ENCODE assay signal across 17 cellular contexts in the genomic region with DNA sequence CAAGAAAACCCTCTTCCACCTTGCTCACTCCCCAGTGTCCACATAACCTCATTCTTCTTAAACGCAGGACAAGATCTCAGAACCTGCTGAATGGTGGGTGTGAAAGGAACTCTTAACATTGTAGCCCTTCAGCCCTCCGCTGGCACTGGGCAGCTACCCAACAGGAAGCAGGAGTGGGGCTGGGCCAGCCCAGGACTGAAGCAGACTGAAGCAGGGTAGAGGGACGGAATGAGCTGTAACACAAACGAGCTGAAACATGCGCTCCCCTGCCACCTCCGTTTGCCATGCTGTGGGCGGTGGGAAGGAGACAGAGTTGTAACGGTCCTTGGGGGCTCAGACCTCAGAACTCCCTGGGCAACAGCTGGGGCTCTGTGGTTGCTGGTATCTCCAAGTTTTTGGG. TPM values are rescaled to one million over a fixed set of nuclear protein-coding genes. Genes with fewer than 3 reads are reported as not detected.
DNase-seq lines count a peak whose midpoint lies in the region; ATAC-seq, FAIRE-seq and TF ChIP-seq lines count a peak whose summit lies in the region.
"Had no signal": no experiment of that assay in that cellular context is flagged by ENCODE, and none has a peak within 500 bp of the region (broad histone marks: within the 10 kb centered on the region; RNA-seq: fewer than 3 reads in every experiment).

No MANE protein-coding gene starts in this region.

- H3K27ac ChIP-seq in left lung: peak overlapping the region in 1 of 2 donors; percentile 60
- H3K27ac ChIP-seq: body of pancreas, vagina, WERI-Rb-1 had no signal

- H3K4me3 Mint-ChIP-seq in activated T-cell treated with anti-CD3 and anti-CD28 coated beads, Interleukin-2, amount 50 U/mL, for 72 hours: peak overlapping the region; percentile 20 to 26
- no peak overlapping the region for H3K4me3 Mint-ChIP-seq in activated T-cell treated with anti-CD3 and anti-CD28 coated beads, Interleukin-2, amount 50 U/mL, for 4 hours
- H3K4me3 Mint-ChIP-seq in activated naive CD8-positive, alpha-beta T cell treated with anti-CD3 and anti-CD28 coated beads for 36 hours: no peak overlapping the region
- peak overlapping the region in 1 of 2 donors; percentile 6 for H3K4me3 Mint-ChIP-seq in stimulated activated naive B cell treated with anti-CD40 and anti-IgM and Interleukin-4, amounts not matched to agents 10 μg/mL and 1 μg/mL and 100 μg/mL, for 72 hours

- peaks cover 0 to 2% of the 10 kb centered on the region in 2 donors for H3K9me3 Mint-ChIP-seq in activated T-cell treated with anti-CD3 and anti-CD28 coated beads, Interleukin-2, amount 50 U/mL, for 72 hours
- H3K9me3 Mint-ChIP-seq in activated T-cell treated with anti-CD3 and anti-CD28 coated beads, Interleukin-2, amount 50 U/mL, for 4 hours: no peaks in the 10 kb centered on the region
- H3K9me3 Mint-ChIP-seq in activated naive CD8-positive, alpha-beta T cell treated with anti-CD3 and anti-CD28 coated beads for 36 hours: peaks cover 4% of the 10 kb centered on the region
- peaks cover 9 to 10% of the 10 kb centered on the region in 2 donors for H3K9me3 Mint-ChIP-seq in stimulated activated naive B cell treated with anti-CD40 and anti-IgM and Interleukin-4, amounts not matched to agents 10 μg/mL and 1 μg/mL and 100 μg/mL, for 72 hours

- no peaks in the 10 kb centered on the region for H3K27me3 Mint-ChIP-seq in activated T-cell treated with anti-CD3 and anti-CD28 coated beads, Interleukin-2, amount 50 U/mL, for 72 hours (ENCODE audit: low read depth)
- H3K27me3 Mint-ChIP-seq in activated T-cell treated with anti-CD3 and anti-CD28 coated beads, Interleukin-2, amount 50 U/mL, for 4 hours (ENCODE audit: low read depth): no peaks in the 10 kb centered on the region
- H3K27me3 Mint-ChIP-seq in activated naive CD8-positive, alpha-beta T cell treated with anti-CD3 and anti-CD28 coated beads for 36 hours: no peaks in the 10 kb centered on the region
- no peaks in the 10 kb centered on the region for H3K27me3 Mint-ChIP-seq in stimulated activated naive B cell treated with anti-CD40 and anti-IgM and Interleukin-4, amounts not matched to agents 10 μg/mL and 1 μg/mL and 100 μg/mL, for 72 hours

- peaks cover 9 to 22% of the 10 kb centered on the region in 2 donors for H3K36me3 Mint-ChIP-seq in activated T-cell treated with anti-CD3 and anti-CD28 coated beads, Interleukin-2, amount 50 U/mL, for 72 hours (ENCODE audit: insufficient read depth in 2 of 2)
- H3K36me3 Mint-ChIP-seq in activated T-cell treated with anti-CD3 and anti-CD28 coated beads, Interleukin-2, amount 50 U/mL, for 4 hours (ENCODE audit: insufficient read depth): peaks cover 32% of the 10 kb centered on the region
- H3K36me3 Mint-ChIP-seq in activated naive CD8-positive, alpha-beta T cell treated with anti-CD3 and anti-CD28 coated beads for 36 hours: peaks cover 63% of the 10 kb centered on the region
- H3K36me3 Mint-ChIP-seq in stimulated activated naive B cell treated with anti-CD40 and anti-IgM and Interleukin-4, amounts not matched to agents 10 μg/mL and 1 μg/mL and 100 μg/mL, for 72 hours: peaks cover 31 to 48% of the 10 kb centered on the region in 2 donors

- H3K36me3 ChIP-seq in left lung: peaks cover 0 to 31% of the 10 kb centered on the region in 2 donors

- no peak for FAIRE-seq in RCC 7860 (lab: Jason Lieb, UNC)

- ATAC-seq in activated T-cell treated with anti-CD3 and anti-CD28 coated beads, Interleukin-2, amount 50 U/mL, for 72 hours (replicated peaks in 1 of 2): no peak
- no peak for ATAC-seq in activated T-cell treated with anti-CD3 and anti-CD28 coated beads, Interleukin-2, amount 50 U/mL, for 4 hours
- ATAC-seq in left lung: peak; percentile 86
- no peak for ATAC-seq in stimulated activated naive B cell treated with anti-CD40 and anti-IgM and Interleukin-4, amounts not matched to agents 10 μg/mL and 1 μg/mL and 100 μg/mL, for 72 hours (replicated peaks)
- ATAC-seq in HG03280 (IDR thresholded peaks at IDR 0.05; ENCODE audit: unreplicated experiment): no peak
- ATAC-seq: body of pancreas, left colon had no signal

- peaks cover 0 to 26% of the 10 kb centered on the region in 2 donors for H3K4me1 ChIP-seq in left lung

- no peak for TF ChIP-seq CTCF in left lung (IDR thresholded peaks at IDR 0.05)

- peak overlapping the region; percentile 11 for H3K27ac Mint-ChIP-seq in activated T-cell treated with anti-CD3 and anti-CD28 coated beads, Interleukin-2, amount 50 U/mL, for 72 hours
- peak overlapping the region; percentile 88 for H3K27ac Mint-ChIP-seq in activated naive CD8-positive, alpha-beta T cell treated with anti-CD3 and anti-CD28 coated beads for 36 hours
- H3K27ac Mint-ChIP-seq in stimulated activated naive B cell treated with anti-CD40 and anti-IgM and Interleukin-4, amounts not matched to agents 10 μg/mL and 1 μg/mL and 100 μg/mL, for 72 hours: peak overlapping the region; percentile 76

- no peaks in the 10 kb centered on the region for H3K27me3 ChIP-seq in left lung
- H3K27me3 ChIP-seq: body of pancreas, heart right ventricle, vagina had no signal

- H3K9me3 ChIP-seq in left lung: no peaks in the 10 kb centered on the region
- H3K9me3 ChIP-seq: body of pancreas, vagina had no signal

- peaks cover 67% of the 10 kb centered on the region for H3K4me1 Mint-ChIP-seq in activated T-cell treated with anti-CD3 and anti-CD28 coated beads, Interleukin-2, amount 50 U/mL, for 72 hours (ENCODE audit: low read depth)
- H3K4me1 Mint-ChIP-seq in activated T-cell treated with anti-CD3 and anti-CD28 coated beads, Interleukin-2, amount 50 U/mL, for 4 hours (ENCODE audit: low read depth): peaks cover 72% of the 10 kb centered on the region
- peaks cover 69% of the 10 kb centered on the region for H3K4me1 Mint-ChIP-seq in activated naive CD8-positive, alpha-beta T cell treated with anti-CD3 and anti-CD28 coated beads for 36 hours
- peaks cover 31 to 48% of the 10 kb centered on the region in 2 donors for H3K4me1 Mint-ChIP-seq in stimulated activated naive B cell treated with anti-CD40 and anti-IgM and Interleukin-4, amounts not matched to agents 10 μg/mL and 1 μg/mL and 100 μg/mL, for 72 hours

- intact Hi-C loops in left lung (cut with DNase I): no loop called here

- no peak overlapping the region for H3K4me3 ChIP-seq in left lung
- H3K4me3 ChIP-seq: body of pancreas, heart right ventricle, vagina had no signal

- DNase-seq in activated T-cell treated with anti-CD3 and anti-CD28 coated beads, Interleukin-2, amount 50 U/mL, for 72 hours: no peak
- DNase-seq in activated T-cell treated with anti-CD3 and anti-CD28 coated beads, Interleukin-2, amount 50 U/mL, for 4 hours: no peak
- no peak for DNase-seq in activated naive CD8-positive, alpha-beta T cell treated with anti-CD3 and anti-CD28 coated beads for 36 hours
- DNase-seq in left lung (peak; percentile 46 to 75), RCC 7860 (ENCODE audit: low spot score) (no peak)
- DNase-seq in stimulated activated naive B cell treated with anti-CD40 and anti-IgM and Interleukin-4, amounts not matched to agents 10 μg/mL and 1 μg/mL and 100 μg/mL, for 72 hours: no peak
- DNase-seq in NK-92 treated with Interleukin-12 subunit alpha and Interleukin-12 subunit beta, amount 100 ng/mL, for 24 hours (lab: John Stamatoyannopoulos, UW): no peak
- DNase-seq: activated T-cell treated with anti-CD3 and anti-CD28 coated beads, Interleukin-2, amount 50 U/mL, for 1 hour; body of pancreas; heart right ventricle; left colon; NCI-H187 treated with DMSO at 0.1 percent for 48 hours; SHP77; stimulated activated CD4-positive, alpha-beta T cell treated with anti-CD3 and anti-CD28 coated beads, Interleukin-15, amount 100 ng/mL, for 24 hours; WERI-Rb-1 had no signal

RNA-seq across cellular contexts. Expression of gene NPAT, which starts 23.6 kb away (rescaled TPM):
- total RNA-seq in activated T-cell treated with anti-CD3 and anti-CD28 coated beads, Interleukin-2, amount 50 U/mL, for 72 hours: 10 to 100 TPM; 22.8 to 24.8 TPM
- total RNA-seq in activated T-cell treated with anti-CD3 and anti-CD28 coated beads, Interleukin-2, amount 50 U/mL, for 4 hours: 10 to 100 TPM; 23.2 to 24.7 (median 24.4) TPM
- total RNA-seq in activated naive CD8-positive, alpha-beta T cell treated with anti-CD3 and anti-CD28 coated beads for 36 hours: 10 to 100 TPM; 40.4 to 42.5 TPM
- total RNA-seq in left lung: 10 to 100 TPM; 13.6 to 14.2 TPM

RNA-seq across cellular contexts. Expression of gene ATM, which starts 24.0 kb away (rescaled TPM):
- 10 to 100 TPM; 45.7 to 55.0 TPM for total RNA-seq in activated T-cell treated with anti-CD3 and anti-CD28 coated beads, Interleukin-2, amount 50 U/mL, for 72 hours
- total RNA-seq in activated T-cell treated with anti-CD3 and anti-CD28 coated beads, Interleukin-2, amount 50 U/mL, for 4 hours: 10 to 100 TPM; 21.0 to 26.8 (median 23.5) TPM
- total RNA-seq in activated naive CD8-positive, alpha-beta T cell treated with anti-CD3 and anti-CD28 coated beads for 36 hours: 10 to 100 TPM; 65.6 to 65.7 TPM
- 10 to 100 TPM; 69.1 to 79.4 TPM for total RNA-seq in left lung

Comparison
In these comparisons a context has a peak if more than half of its experiments do, and no peak if none do; other contexts are left out.
1. H3K4me3 Mint-ChIP-seq: peak in activated T-cell treated with anti-CD3 and anti-CD28 coated beads, Interleukin-2, amount 50 U/mL, for 72 hours (2 of 2); none in activated T-cell treated with anti-CD3 and anti-CD28 coated beads, Interleukin-2, amount 50 U/mL, for 4 hours (single experiment) and activated naive CD8-positive, alpha-beta T cell treated with anti-CD3 and anti-CD28 coated beads for 36 hours (single experiment).
2. DNase-seq: peak in left lung (2 of 2); none in activated T-cell treated with anti-CD3 and anti-CD28 coated beads, Interleukin-2, amount 50 U/mL, for 72 hours (0 of 2), activated T-cell treated with anti-CD3 and anti-CD28 coated beads, Interleukin-2, amount 50 U/mL, for 4 hours (single experiment), activated naive CD8-positive, alpha-beta T cell treated with anti-CD3 and anti-CD28 coated beads for 36 hours (single experiment), stimulated activated naive B cell treated with anti-CD40 and anti-IgM and Interleukin-4, amounts not matched to agents 10 μg/mL and 1 μg/mL and 100 μg/mL, for 72 hours (single experiment), RCC 7860 (single experiment) and NK-92 treated with Interleukin-12 subunit alpha and Interleukin-12 subunit beta, amount 100 ng/mL, for 24 hours (single experiment).
3. H3K27ac Mint-ChIP-seq: peak in every context shown above with its lines; median percentile 88 in activated naive CD8-positive, alpha-beta T cell treated with anti-CD3 and anti-CD28 coated beads for 36 hours; 76 in stimulated activated naive B cell treated with anti-CD40 and anti-IgM and Interleukin-4, amounts not matched to agents 10 μg/mL and 1 μg/mL and 100 μg/mL, for 72 hours; 11 in activated T-cell treated with anti-CD3 and anti-CD28 coated beads, Interleukin-2, amount 50 U/mL, for 72 hours.